ENCODE assay signal across 8 cellular contexts in the genomic region with DNA sequence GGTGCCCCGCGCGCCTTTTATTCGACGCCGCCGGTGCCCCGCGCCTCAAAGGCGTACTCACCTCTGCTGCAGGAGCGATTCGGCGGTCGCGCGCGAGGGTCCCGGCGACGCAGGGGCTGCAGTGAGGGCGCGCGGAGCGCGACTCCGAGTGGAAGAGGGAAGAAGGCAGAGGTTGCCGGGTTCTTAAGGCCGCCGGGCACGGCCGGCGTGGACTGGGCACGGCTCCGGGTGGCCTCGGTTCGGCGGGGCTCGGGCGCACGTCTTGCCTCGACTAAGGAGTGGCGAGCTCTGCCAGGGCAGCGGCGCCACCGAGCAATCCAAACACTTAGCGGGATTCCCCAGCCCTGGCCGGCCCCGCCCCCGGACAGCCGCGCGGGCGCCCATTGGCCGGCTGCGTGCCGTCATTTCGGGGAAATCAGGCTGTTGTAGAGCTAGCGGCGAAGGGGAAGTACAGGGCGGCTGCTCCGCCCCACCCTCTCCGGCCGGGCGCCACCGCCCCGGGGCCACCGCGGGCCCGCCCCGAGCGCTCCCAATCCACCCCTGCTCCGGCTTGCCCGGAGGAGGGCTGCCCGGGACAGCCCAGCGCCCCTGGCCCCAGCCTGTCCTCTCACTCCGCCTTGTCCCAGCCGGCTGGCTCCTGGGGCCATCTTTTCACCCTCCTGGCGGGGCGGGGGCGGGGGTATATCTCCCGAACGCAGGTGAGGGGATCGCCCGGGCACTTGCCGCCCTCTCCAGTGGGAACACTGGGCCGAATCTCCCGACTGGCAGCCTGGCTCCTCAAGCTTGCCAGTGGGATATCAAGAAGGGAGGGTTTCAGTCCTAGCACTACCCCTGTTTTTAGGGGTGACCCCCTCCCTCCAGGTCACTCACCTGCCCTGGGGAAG. TPM values are rescaled to one million over a fixed set of nuclear protein-coding genes. Genes with fewer than 3 reads are reported as not detected.
DNase-seq lines count a peak whose midpoint lies in the region; ATAC-seq and TF ChIP-seq lines count a peak whose summit lies in the region.

A gene with protein sequence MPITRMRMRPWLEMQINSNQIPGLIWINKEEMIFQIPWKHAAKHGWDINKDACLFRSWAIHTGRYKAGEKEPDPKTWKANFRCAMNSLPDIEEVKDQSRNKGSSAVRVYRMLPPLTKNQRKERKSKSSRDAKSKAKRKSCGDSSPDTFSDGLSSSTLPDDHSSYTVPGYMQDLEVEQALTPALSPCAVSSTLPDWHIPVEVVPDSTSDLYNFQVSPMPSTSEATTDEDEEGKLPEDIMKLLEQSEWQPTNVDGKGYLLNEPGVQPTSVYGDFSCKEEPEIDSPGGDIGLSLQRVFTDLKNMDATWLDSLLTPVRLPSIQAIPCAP (minus strand): TSS at position 290 of the 884 bp plus-strand sequence. CDS start 1,295 bp downstream, outside the sequence.

- CTCF ChIA-PET in Calu3 (lab: Charles Lee) = interaction anchor here (0.6 to 3.9 kb wide), 13 partner anchors 8 to 805 kb away, joined by 3 to 23 read pairs (median 4); no protein-coding TSS in a partner anchor
- CTCF ChIA-PET in activated CD8-positive, alpha-beta memory T cell treated with anti-CD3 and anti-CD28 coated beads, Interleukin-2, amount 10 ng/mL, durations not matched to agents 7 days and 5 days (lab: Charles Lee) = interaction anchor here (0.7 to 9.2 kb wide), 21 partner anchors 10 to 427 kb away, joined by 3 to 85 read pairs (median 9); a partner anchor contains a TSS

- peak within 1 kb of the TSS; percentile 76 for H3K27ac Mint-ChIP-seq in Calu3 (ENCODE audit: unreplicated experiment)
- peak within 1 kb of the TSS; percentile 97 for H3K27ac Mint-ChIP-seq in activated CD8-positive, alpha-beta memory T cell treated with anti-CD3 and anti-CD28 coated beads, Interleukin-2, amount 10 ng/mL, durations not matched to agents 7 days and 5 days

- no peaks in the 10 kb centered on the region for H3K27me3 Mint-ChIP-seq in Calu3 (ENCODE audit: unreplicated experiment)
- H3K27me3 Mint-ChIP-seq in activated CD8-positive, alpha-beta memory T cell treated with anti-CD3 and anti-CD28 coated beads, Interleukin-2, amount 10 ng/mL, durations not matched to agents 7 days and 5 days = no peaks in the 10 kb centered on the region

- intact Hi-C loops in Calu3 (cut with micrococcal nuclease; ENCODE audit: unreplicated experiment) = loop anchor here (10.0 kb wide), 1 partner anchor 196 kb away; a partner anchor contains a TSS

- TSS peak; percentile 98 for BruUV-seq in Calu3 (replicated peaks; lab: Mats Ljungman, UMichigan)

- H3K4me3 Mint-ChIP-seq in Calu3 (ENCODE audit: low read depth, unreplicated experiment) = peak within 1 kb of the TSS; percentile 89
- peak within 1 kb of the TSS; percentile 95 for H3K4me3 Mint-ChIP-seq in activated CD8-positive, alpha-beta memory T cell treated with anti-CD3 and anti-CD28 coated beads, Interleukin-2, amount 10 ng/mL, durations not matched to agents 7 days and 5 days

- DNase-seq in Calu3 (peak; percentile 99), HUDEP-2 (lab: John Stamatoyannopoulos, UW; ENCODE audit: unreplicated experiment in 76 of 76) (peak in 74 of 76 experiments; percentile 39 to 95 (median 88)), NT2/D1 (ENCODE audit: low read depth, low spot score) (peak; percentile 81), mesenteric fat pad (ENCODE audit: low spot score) (peak; percentile 99)
- peak; percentile 98 for DNase-seq in activated CD8-positive, alpha-beta memory T cell treated with anti-CD3 and anti-CD28 coated beads, Interleukin-2, amount 10 ng/mL, durations not matched to agents 7 days and 5 days
- DNase-seq in stimulated activated CD8-positive, alpha-beta memory T cell treated with anti-CD3 and anti-CD28 coated beads, Interleukin-15, amount 100 ng/mL, for 4 hours (ENCODE audit: low read depth in 2 of 2) = peak; percentile 97 to 99

- peaks cover 12% of the 10 kb centered on the region for H3K4me1 ChIP-seq in NT2/D1 (ENCODE audit: insufficient read depth, insufficient read length)
- peaks cover 9% of the 10 kb centered on the region for H3K4me1 ChIP-seq in endocrine pancreas (ENCODE audit: control insufficient read depth, insufficient read depth, low read length)

- H3K9ac ChIP-seq in NT2/D1 (ENCODE audit: insufficient read length, low read depth) = peak within 1 kb of the TSS; percentile 82
- peak within 1 kb of the TSS; percentile 62 for H3K9ac ChIP-seq in endocrine pancreas (ENCODE audit: control insufficient read depth, insufficient read depth, low read length)

- no peaks in the 10 kb centered on the region for H3K9me3 Mint-ChIP-seq in Calu3 (ENCODE audit: low read depth, unreplicated experiment)
- no peaks in the 10 kb centered on the region for H3K9me3 Mint-ChIP-seq in activated CD8-positive, alpha-beta memory T cell treated with anti-CD3 and anti-CD28 coated beads, Interleukin-2, amount 10 ng/mL, durations not matched to agents 7 days and 5 days (ENCODE audit: low read depth)

- H3K9me3 ChIP-seq in NT2/D1 (ENCODE audit: insufficient read depth, low read length) (no peaks in the 10 kb centered on the region), endocrine pancreas (ENCODE audit: control insufficient read depth, low read length) (no peaks in the 10 kb centered on the region)

- H3K36me3 Mint-ChIP-seq in Calu3 (ENCODE audit: insufficient read depth, unreplicated experiment) = peaks cover 54% of the 10 kb centered on the region
- peaks cover 43% of the 10 kb centered on the region for H3K36me3 Mint-ChIP-seq in activated CD8-positive, alpha-beta memory T cell treated with anti-CD3 and anti-CD28 coated beads, Interleukin-2, amount 10 ng/mL, durations not matched to agents 7 days and 5 days

- no peak for TF ChIP-seq CTCF in Calu3 (IDR thresholded peaks at IDR 0.05; ENCODE audit: unreplicated experiment)

- H3K36me3 ChIP-seq in NT2/D1 (ENCODE audit: insufficient read depth, insufficient read length, low read length) (peaks cover 32% of the 10 kb centered on the region), endocrine pancreas (ENCODE audit: control insufficient read depth, insufficient read depth, low read length) (no peaks in the 10 kb centered on the region)

- H3K4me3 ChIP-seq in NT2/D1 (ENCODE audit: insufficient read length, low read depth) (peak within 1 kb of the TSS; percentile 81), endocrine pancreas (ENCODE audit: control insufficient read depth, insufficient read depth, low read length) (peak within 1 kb of the TSS; percentile 72)

- H3K4me1 Mint-ChIP-seq in Calu3 (ENCODE audit: low read depth, unreplicated experiment) = peaks cover 46% of the 10 kb centered on the region
- H3K4me1 Mint-ChIP-seq in activated CD8-positive, alpha-beta memory T cell treated with anti-CD3 and anti-CD28 coated beads, Interleukin-2, amount 10 ng/mL, durations not matched to agents 7 days and 5 days = peaks cover 66% of the 10 kb centered on the region

- H3K27me3 ChIP-seq in NT2/D1 (ENCODE audit: insufficient read depth, insufficient read length) (peaks cover 26% of the 10 kb centered on the region), endocrine pancreas (ENCODE audit: control insufficient read depth, insufficient read depth, low read length) (no peaks in the 10 kb centered on the region)

- peak; percentile 72 for ATAC-seq in GM21381 (IDR thresholded peaks at IDR 0.05; ENCODE audit: unreplicated experiment)
- peak; percentile 79 for ATAC-seq in activated CD8-positive, alpha-beta memory T cell treated with anti-CD3 and anti-CD28 coated beads, Interleukin-2, amount 10 ng/mL, durations not matched to agents 7 days and 5 days

RNA-seq across cellular contexts. Expression of the gene that starts here (rescaled TPM):
- total RNA-seq in Calu3 (2022) (64.0 and 82.4 TPM in 2 replicates), mesenteric fat pad (61.1 TPM)
- 100 to 1,000 TPM; 205 to 223 TPM for total RNA-seq in activated CD8-positive, alpha-beta memory T cell treated with anti-CD3 and anti-CD28 coated beads, Interleukin-2, amount 10 ng/mL, durations not matched to agents 7 days and 5 days

Comparison
In these comparisons a context has a peak if more than half of its experiments do, and no peak if none do; other contexts are left out.
1. Peak in every context shown above with its lines: DNase-seq, ATAC-seq and H3K4me3 ChIP-seq.